9 cellular contexts compared by ENCODE assay signal in genomic region chr5:96275051-96275450, GRCh38.
"Had no signal": no experiment of that assay in that cellular context is flagged by ENCODE, and none has a peak within 500 bp of the region (broad histone marks: within the 10 kb centered on the region; RNA-seq: fewer than 3 reads in every experiment).

No MANE protein-coding gene starts in this region.

- H3K4me3 ChIP-seq: GM23338 had no signal

- H2AFZ ChIP-seq: GM23338 had no signal

- H3K27ac ChIP-seq: HL-60, KMS-11 had no signal

- ATAC-seq: GM23338 had no signal

- H3K4me2 ChIP-seq: GM23338, KMS-11 had no signal

- FAIRE-seq: H1, H54, HTR-8/SVneo had no signal

- H3K9ac ChIP-seq: KMS-11 had no signal

- DNase-seq: H9, HCEC 1CT, KBM-7 had no signal
